ENCODE assay signal across 1 cellular context in the genomic region with DNA sequence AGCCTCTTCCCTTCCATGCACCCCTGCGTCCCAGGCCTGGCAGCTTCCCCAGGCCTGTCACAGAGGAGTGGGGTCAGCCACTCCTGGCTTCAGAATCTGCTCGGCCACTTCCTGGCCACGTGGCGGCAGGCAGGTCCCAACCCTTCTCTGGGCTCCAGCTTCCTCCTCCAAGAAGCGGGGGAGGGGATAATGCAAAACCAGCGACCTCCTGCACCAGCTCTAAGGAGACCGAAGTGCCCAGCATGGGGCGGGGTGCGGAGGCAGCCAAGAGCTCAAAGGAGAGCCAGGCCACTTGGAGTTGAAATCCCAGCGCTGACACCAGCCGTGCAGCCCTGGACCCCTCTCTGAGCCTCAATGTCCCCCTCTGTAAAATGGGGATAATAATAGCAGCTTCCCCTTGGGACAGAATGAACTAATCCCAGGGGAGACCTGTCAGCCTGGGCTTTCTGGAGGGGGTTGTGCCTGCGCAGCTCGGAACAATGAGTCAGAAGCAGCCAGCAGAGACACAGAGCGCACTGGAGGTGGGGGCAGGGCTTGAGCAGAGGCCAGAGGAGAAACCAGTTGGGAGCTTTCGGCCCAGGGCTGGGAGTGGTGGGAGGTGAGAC.
TF ChIP-seq lines count a peak whose summit lies in the region.

No MANE protein-coding gene starts in this region.

TF ChIP-seq in HepG2, 621 proteins besides CTCF, POLR2A, EP300 and RAD21 (continued from another document and continues in another):
- TF ChIP-seq, protein P1, sequence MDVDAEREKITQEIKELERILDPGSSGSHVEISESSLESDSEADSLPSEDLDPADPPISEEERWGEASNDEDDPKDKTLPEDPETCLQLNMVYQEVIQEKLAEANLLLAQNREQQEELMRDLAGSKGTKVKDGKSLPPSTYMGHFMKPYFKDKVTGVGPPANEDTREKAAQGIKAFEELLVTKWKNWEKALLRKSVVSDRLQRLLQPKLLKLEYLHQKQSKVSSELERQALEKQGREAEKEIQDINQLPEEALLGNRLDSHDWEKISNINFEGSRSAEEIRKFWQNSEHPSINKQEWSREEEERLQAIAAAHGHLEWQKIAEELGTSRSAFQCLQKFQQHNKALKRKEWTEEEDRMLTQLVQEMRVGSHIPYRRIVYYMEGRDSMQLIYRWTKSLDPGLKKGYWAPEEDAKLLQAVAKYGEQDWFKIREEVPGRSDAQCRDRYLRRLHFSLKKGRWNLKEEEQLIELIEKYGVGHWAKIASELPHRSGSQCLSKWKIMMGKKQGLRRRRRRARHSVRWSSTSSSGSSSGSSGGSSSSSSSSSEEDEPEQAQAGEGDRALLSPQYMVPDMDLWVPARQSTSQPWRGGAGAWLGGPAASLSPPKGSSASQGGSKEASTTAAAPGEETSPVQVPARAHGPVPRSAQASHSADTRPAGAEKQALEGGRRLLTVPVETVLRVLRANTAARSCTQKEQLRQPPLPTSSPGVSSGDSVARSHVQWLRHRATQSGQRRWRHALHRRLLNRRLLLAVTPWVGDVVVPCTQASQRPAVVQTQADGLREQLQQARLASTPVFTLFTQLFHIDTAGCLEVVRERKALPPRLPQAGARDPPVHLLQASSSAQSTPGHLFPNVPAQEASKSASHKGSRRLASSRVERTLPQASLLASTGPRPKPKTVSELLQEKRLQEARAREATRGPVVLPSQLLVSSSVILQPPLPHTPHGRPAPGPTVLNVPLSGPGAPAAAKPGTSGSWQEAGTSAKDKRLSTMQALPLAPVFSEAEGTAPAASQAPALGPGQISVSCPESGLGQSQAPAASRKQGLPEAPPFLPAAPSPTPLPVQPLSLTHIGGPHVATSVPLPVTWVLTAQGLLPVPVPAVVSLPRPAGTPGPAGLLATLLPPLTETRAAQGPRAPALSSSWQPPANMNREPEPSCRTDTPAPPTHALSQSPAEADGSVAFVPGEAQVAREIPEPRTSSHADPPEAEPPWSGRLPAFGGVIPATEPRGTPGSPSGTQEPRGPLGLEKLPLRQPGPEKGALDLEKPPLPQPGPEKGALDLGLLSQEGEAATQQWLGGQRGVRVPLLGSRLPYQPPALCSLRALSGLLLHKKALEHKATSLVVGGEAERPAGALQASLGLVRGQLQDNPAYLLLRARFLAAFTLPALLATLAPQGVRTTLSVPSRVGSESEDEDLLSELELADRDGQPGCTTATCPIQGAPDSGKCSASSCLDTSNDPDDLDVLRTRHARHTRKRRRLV (CRISPR knock-in tag; IDR thresholded peaks at IDR 0.05) = no peak
- TF ChIP-seq ZNF672 (CRISPR knock-in tag; IDR thresholded peaks at IDR 0.05) (no peak), ZNF253 (CRISPR knock-in tag; IDR thresholded peaks at IDR 0.05; ENCODE audit: borderline replicate concordance) (no peak), MYC (CRISPR knock-in tag; IDR thresholded peaks at IDR 0.05; ENCODE audit: borderline replicate concordance) (peak; percentile 31; the same call in 1 of the 2 replicates), SAP130 (CRISPR knock-in tag; IDR thresholded peaks at IDR 0.05; ENCODE audit: low read depth) (peak; percentile 18; the same call in 1 of the 2 replicates), ZNF17 (CRISPR knock-in tag; IDR thresholded peaks at IDR 0.05) (no peak), RARG (CRISPR knock-in tag; IDR thresholded peaks at IDR 0.05; ENCODE audit: low read depth) (no peak), FOXA1 (IDR thresholded peaks at IDR 0.05) (no peak), FOXA1 (CRISPR knock-in tag; IDR thresholded peaks at IDR 0.05) (no peak), HCFC1 (IDR thresholded peaks at IDR 0.05; ENCODE audit: low read depth, low read length) (no peak), ZNF557 (CRISPR knock-in tag; IDR thresholded peaks at IDR 0.05) (no peak), ZHX2 (IDR thresholded peaks at IDR 0.05; ENCODE audit: low read depth) (no peak), ZHX2 (CRISPR knock-in tag; IDR thresholded peaks at IDR 0.05; ENCODE audit: borderline replicate concordance) (no peak), XRCC5 (optimal IDR thresholded peaks at IDR 0.05; ENCODE audit: low read length) (no peak), NFE2L2 (IDR thresholded peaks at IDR 0.05; ENCODE audit: low read length) (no peak), SPEN (CRISPR knock-in tag; IDR thresholded peaks at IDR 0.05; ENCODE audit: low read depth) (peak; percentile 18; the same call in 1 of the 2 replicates), ZNF619 (CRISPR knock-in tag; IDR thresholded peaks at IDR 0.05) (no peak), ZNF431 (CRISPR knock-in tag; IDR thresholded peaks at IDR 0.05; ENCODE audit: borderline replicate concordance, low read depth) (no peak), NFIC (IDR thresholded peaks at IDR 0.05; ENCODE audit: low read length) (no peak), ZNF746 (CRISPR knock-in tag; IDR thresholded peaks at IDR 0.05) (no peak), SOX5 (CRISPR knock-in tag; IDR thresholded peaks at IDR 0.05; ENCODE audit: borderline replicate concordance) (no peak), KMT2B (CRISPR knock-in tag; IDR thresholded peaks at IDR 0.05) (no peak), GTF2F1 (IDR thresholded peaks at IDR 0.05; ENCODE audit: low read length) (no peak), CSRNP2 (CRISPR knock-in tag; conservative IDR thresholded peaks at IDR 0.05; ENCODE audit: low read depth) (no peak), ZBTB1 (CRISPR knock-in tag; IDR thresholded peaks at IDR 0.05; ENCODE audit: borderline replicate concordance) (no peak), ZNF749 (CRISPR knock-in tag; IDR thresholded peaks at IDR 0.05; ENCODE audit: borderline replicate concordance) (no peak), ZNF75D (CRISPR knock-in tag; IDR thresholded peaks at IDR 0.05; ENCODE audit: borderline replicate concordance) (no peak), KLF13 (CRISPR knock-in tag; IDR thresholded peaks at IDR 0.05) (no peak), ZNF20 (CRISPR knock-in tag; IDR thresholded peaks at IDR 0.05) (no peak), CHD4 (IDR thresholded peaks at IDR 0.05; ENCODE audit: borderline replicate concordance, low read length) (no peak), ZKSCAN1 (IDR thresholded peaks at IDR 0.05; ENCODE audit: low read length) (no peak), ZMYM3 (CRISPR knock-in tag; IDR thresholded peaks at IDR 0.05) (peak; percentile 45), ZSCAN21 (CRISPR knock-in tag; IDR thresholded peaks at IDR 0.05; ENCODE audit: borderline replicate concordance) (no peak), ZBTB38 (CRISPR knock-in tag; IDR thresholded peaks at IDR 0.05) (0 out of 2 replicates have a peak, but pooled peaks have one; percentile 24), ZNF740 (CRISPR knock-in tag; IDR thresholded peaks at IDR 0.05) (no peak), ZNF382 (CRISPR knock-in tag; IDR thresholded peaks at IDR 0.05; ENCODE audit: borderline replicate concordance) (no peak), RFX5 (IDR thresholded peaks at IDR 0.05; ENCODE audit: low read depth, low read length) (no peak), NFE2L1 (CRISPR knock-in tag; IDR thresholded peaks at IDR 0.05; ENCODE audit: borderline replicate concordance) (no peak)
- TF ChIP-seq, protein P2, sequence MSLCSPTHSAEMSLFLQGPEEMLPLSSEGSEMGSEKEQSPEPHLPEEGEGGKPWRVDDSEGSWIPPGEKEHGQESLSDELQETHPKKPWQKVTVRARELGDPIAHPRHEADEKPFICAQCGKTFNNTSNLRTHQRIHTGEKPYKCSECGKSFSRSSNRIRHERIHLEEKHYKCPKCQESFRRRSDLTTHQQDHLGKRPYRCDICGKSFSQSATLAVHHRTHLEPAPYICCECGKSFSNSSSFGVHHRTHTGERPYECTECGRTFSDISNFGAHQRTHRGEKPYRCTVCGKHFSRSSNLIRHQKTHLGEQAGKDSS (CRISPR knock-in tag; IDR thresholded peaks at IDR 0.05; ENCODE audit: borderline replicate concordance, low read depth) = no peak
- TF ChIP-seq, protein P3, sequence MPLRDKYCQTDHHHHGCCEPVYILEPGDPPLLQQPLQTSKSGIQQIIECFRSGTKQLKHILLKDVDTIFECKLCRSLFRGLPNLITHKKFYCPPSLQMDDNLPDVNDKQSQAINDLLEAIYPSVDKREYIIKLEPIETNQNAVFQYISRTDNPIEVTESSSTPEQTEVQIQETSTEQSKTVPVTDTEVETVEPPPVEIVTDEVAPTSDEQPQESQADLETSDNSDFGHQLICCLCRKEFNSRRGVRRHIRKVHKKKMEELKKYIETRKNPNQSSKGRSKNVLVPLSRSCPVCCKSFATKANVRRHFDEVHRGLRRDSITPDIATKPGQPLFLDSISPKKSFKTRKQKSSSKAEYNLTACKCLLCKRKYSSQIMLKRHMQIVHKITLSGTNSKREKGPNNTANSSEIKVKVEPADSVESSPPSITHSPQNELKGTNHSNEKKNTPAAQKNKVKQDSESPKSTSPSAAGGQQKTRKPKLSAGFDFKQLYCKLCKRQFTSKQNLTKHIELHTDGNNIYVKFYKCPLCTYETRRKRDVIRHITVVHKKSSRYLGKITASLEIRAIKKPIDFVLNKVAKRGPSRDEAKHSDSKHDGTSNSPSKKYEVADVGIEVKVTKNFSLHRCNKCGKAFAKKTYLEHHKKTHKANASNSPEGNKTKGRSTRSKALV (CRISPR knock-in tag; IDR thresholded peaks at IDR 0.05) = no peak
- TF ChIP-seq, protein P4, sequence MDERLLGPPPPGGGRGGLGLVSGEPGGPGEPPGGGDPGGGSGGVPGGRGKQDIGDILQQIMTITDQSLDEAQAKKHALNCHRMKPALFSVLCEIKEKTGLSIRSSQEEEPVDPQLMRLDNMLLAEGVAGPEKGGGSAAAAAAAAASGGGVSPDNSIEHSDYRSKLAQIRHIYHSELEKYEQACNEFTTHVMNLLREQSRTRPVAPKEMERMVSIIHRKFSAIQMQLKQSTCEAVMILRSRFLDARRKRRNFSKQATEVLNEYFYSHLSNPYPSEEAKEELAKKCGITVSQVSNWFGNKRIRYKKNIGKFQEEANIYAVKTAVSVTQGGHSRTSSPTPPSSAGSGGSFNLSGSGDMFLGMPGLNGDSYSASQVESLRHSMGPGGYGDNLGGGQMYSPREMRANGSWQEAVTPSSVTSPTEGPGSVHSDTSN (CRISPR knock-in tag; IDR thresholded peaks at IDR 0.05) = no peak
- TF ChIP-seq, protein P5, sequence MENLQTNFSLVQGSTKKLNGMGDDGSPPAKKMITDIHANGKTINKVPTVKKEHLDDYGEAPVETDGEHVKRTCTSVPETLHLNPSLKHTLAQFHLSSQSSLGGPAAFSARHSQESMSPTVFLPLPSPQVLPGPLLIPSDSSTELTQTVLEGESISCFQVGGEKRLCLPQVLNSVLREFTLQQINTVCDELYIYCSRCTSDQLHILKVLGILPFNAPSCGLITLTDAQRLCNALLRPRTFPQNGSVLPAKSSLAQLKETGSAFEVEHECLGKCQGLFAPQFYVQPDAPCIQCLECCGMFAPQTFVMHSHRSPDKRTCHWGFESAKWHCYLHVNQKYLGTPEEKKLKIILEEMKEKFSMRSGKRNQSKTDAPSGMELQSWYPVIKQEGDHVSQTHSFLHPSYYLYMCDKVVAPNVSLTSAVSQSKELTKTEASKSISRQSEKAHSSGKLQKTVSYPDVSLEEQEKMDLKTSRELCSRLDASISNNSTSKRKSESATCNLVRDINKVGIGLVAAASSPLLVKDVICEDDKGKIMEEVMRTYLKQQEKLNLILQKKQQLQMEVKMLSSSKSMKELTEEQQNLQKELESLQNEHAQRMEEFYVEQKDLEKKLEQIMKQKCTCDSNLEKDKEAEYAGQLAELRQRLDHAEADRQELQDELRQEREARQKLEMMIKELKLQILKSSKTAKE (CRISPR knock-in tag; IDR thresholded peaks at IDR 0.05; ENCODE audit: borderline replicate concordance) = no peak
